In the genomic region with DNA sequence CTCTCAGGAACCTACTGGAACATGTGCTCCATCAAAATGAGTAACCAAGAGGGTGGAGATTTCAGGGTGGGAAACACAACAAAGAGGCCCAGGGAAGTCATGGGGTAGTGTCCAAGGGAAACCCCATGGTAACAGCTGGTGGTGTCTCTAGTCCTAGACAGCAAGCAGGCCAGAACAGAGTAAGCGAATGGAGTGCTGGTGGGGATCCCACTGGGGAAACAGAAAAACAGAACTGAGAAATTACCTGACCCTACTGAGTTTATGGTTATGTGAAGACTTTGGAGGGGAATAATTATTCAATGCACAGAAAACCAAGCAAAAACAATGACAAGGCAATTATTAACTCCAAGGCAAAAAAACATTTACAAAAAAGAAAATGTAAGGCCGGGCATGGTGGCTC, we compare ENCODE assay signal across 13 cellular contexts. TPM values are rescaled to one million over a fixed set of nuclear protein-coding genes. Genes with fewer than 3 reads are reported as not detected.
DNase-seq lines count a peak whose midpoint lies in the region; ATAC-seq and TF ChIP-seq lines count a peak whose summit lies in the region.
"Had no signal": no experiment of that assay in that cellular context is flagged by ENCODE, and none has a peak within 500 bp of the region (broad histone marks: within the 10 kb centered on the region; RNA-seq: fewer than 3 reads in every experiment).

No MANE protein-coding gene starts in this region.

- H3K27me3 ChIP-seq in left lung, result no peaks in the 10 kb centered on the region
- H3K27me3 ChIP-seq: BE2C, pancreas had no signal

- H3K36me3 ChIP-seq in left lung, result peaks cover 0 to 97% of the 10 kb centered on the region in 2 donors

- no peak overlapping the region for H3K27ac ChIP-seq in left lung
- H3K27ac ChIP-seq: pancreas had no signal

- peaks cover 15% of the 10 kb centered on the region for H3K4me1 Mint-ChIP-seq in activated naive CD8-positive, alpha-beta T cell treated with anti-CD3 and anti-CD28 coated beads, Interleukin-2, amount 50 U/mL, for 24 hours

- H3K4me3 ChIP-seq in GM12865 (ENCODE audit: low read depth, low read length) (no peak overlapping the region), left lung (no peak overlapping the region)
- H3K4me3 ChIP-seq: pancreas had no signal

- H3K9me3 Mint-ChIP-seq in activated naive CD8-positive, alpha-beta T cell treated with anti-CD3 and anti-CD28 coated beads, Interleukin-2, amount 50 U/mL, for 24 hours, result no peaks in the 10 kb centered on the region
- H3K9me3 Mint-ChIP-seq: effector memory CD8-positive, alpha-beta T cell had no signal

- H3K4me1 ChIP-seq in left lung, result peaks cover 0 to 3% of the 10 kb centered on the region in 2 donors
- H3K4me1 ChIP-seq: BE2C, pancreas had no signal

- ATAC-seq in GM19438 (IDR thresholded peaks at IDR 0.05; ENCODE audit: low read depth, unreplicated experiment) (peak; percentile 89), HG02938 (IDR thresholded peaks at IDR 0.05; ENCODE audit: unreplicated experiment) (peak; percentile 77), left lung (no peak)
- ATAC-seq in activated naive CD8-positive, alpha-beta T cell treated with anti-CD3 and anti-CD28 coated beads, Interleukin-2, amount 50 U/mL, for 24 hours, result no peak
- ATAC-seq: effector memory CD8-positive, alpha-beta T cell; pancreas had no signal

- intact Hi-C loops in left lung (cut with DNase I), result no loop called here

- TF ChIP-seq CTCF in GM12865 (IDR thresholded peaks at IDR 0.05; ENCODE audit: insufficient read depth, low read depth, low read length, missing control alignments) (no peak), left lung (IDR thresholded peaks at IDR 0.05) (no peak)

- no peaks in the 10 kb centered on the region for H3K9me3 ChIP-seq in left lung
- H3K9me3 ChIP-seq: BE2C, pancreas had no signal

- DNase-seq in GM12865 (ENCODE audit: low read depth) (peak; percentile 13), left lung (no peak), OCI-M1 (lab: John Stamatoyannopoulos, UW) (no peak), SKM-1 treated with dmso at 0.1 percent for 144 hours (lab: John Stamatoyannopoulos, UW; ENCODE audit: unreplicated experiment) (no peak), DMS79 treated with DMSO at 0.1 percent for 48 hours (lab: John Stamatoyannopoulos, UW) (no peak)
- no peak for DNase-seq in activated naive CD8-positive, alpha-beta T cell treated with anti-CD3 and anti-CD28 coated beads, Interleukin-2, amount 50 U/mL, for 24 hours
- DNase-seq: activated naive CD4-positive, alpha-beta T cell; BE2C; effector memory CD8-positive, alpha-beta T cell; NCI-H1694; pancreas had no signal

- H3K27me3 Mint-ChIP-seq in activated naive CD8-positive, alpha-beta T cell treated with anti-CD3 and anti-CD28 coated beads, Interleukin-2, amount 50 U/mL, for 24 hours, result no peaks in the 10 kb centered on the region
- H3K27me3 Mint-ChIP-seq: effector memory CD8-positive, alpha-beta T cell had no signal

- H3K4me3 Mint-ChIP-seq in activated naive CD8-positive, alpha-beta T cell treated with anti-CD3 and anti-CD28 coated beads, Interleukin-2, amount 50 U/mL, for 24 hours, result no peak overlapping the region
- H3K4me3 Mint-ChIP-seq: effector memory CD8-positive, alpha-beta T cell had no signal

- H3K27ac Mint-ChIP-seq in activated naive CD8-positive, alpha-beta T cell treated with anti-CD3 and anti-CD28 coated beads, Interleukin-2, amount 50 U/mL, for 24 hours, result peak overlapping the region; percentile 2

- peaks cover 63% of the 10 kb centered on the region for H3K36me3 Mint-ChIP-seq in activated naive CD8-positive, alpha-beta T cell treated with anti-CD3 and anti-CD28 coated beads, Interleukin-2, amount 50 U/mL, for 24 hours (ENCODE audit: low read depth)

RNA-seq across cellular contexts. Expression of a gene that starts 16.9 kb away (rescaled TPM):
- 10 to 100 TPM; 31.0 to 35.4 TPM for total RNA-seq in left lung

RNA-seq across cellular contexts. Expression of a gene that starts 56.9 kb away (rescaled TPM):
- total RNA-seq in left lung, result under 1 TPM; 0.10 to 0.12 TPM

Comparison
In these comparisons a context has a peak if more than half of its experiments do, and no peak if none do; other contexts are left out.
1. ATAC-seq: peak in GM19438 (single experiment) and HG02938 (single experiment); none in activated naive CD8-positive, alpha-beta T cell treated with anti-CD3 and anti-CD28 coated beads, Interleukin-2, amount 50 U/mL, for 24 hours (single experiment) and left lung (single experiment).